ENCODE assay signal across 8 cellular contexts in the genomic region with DNA sequence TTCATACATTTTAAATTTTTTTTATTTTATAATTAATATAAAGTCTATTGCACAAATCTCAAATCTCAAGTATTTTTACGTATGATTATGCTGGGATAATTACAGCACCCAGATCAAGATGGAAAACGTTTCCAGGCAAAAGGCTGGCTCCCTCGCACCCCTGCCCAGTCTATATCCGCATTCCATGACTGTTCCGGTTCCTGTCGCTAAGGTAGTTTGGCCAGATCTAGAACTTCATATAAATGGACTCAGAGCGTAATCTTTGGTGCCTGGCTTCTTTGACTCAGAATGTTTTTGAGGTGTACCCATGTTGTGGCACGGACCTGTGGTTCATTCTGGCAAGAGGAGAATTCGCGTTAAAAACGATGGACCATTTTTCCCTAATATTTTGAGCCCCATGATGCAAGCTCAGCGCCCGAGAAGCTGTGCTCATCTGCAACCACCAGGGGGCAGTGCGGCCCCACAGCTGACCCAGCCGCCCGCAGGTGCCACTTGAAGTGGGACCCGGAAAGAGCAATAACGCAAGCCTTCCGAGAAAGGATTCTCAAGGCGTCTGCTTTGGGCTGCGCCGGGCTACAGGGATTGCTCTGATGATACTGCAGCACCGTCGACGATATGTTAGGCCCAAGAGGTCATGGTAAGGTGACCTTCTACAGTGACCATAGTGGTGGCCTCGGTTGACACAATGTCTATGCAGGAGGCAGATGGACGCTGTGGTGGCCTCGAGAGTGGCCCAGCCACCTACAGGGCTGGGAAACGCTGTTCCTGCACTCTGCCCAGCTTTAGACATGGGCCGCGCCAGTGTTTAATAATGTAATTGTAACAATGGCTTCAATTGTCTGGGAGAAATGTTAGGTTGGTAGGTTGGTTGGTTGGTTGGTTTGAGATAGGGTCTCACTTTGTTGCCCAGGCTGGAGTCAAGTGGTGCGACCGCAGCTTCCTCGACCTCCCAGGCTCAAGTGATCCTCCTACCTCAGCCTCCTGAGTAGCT.
A peak's percentile ranks its signal among the peaks of the same experiment; 100 is the strongest.
DNase-seq lines count a peak whose midpoint lies in the region; ATAC-seq and TF ChIP-seq lines count a peak whose summit lies in the region.

No MANE protein-coding gene starts in this region.

- H3K9me3 Mint-ChIP-seq in CD14-positive monocyte, result no peaks in the 10 kb centered on the region

- no peaks in the 10 kb centered on the region for H3K9me3 ChIP-seq in HAP-1

- intact Hi-C loops in CD14-positive monocyte (cut with micrococcal nuclease), result no loop called here

- no peaks in the 10 kb centered on the region for H3K36me3 Mint-ChIP-seq in CD14-positive monocyte

- H3K4me1 ChIP-seq in HAP-1, result peaks cover 3% of the 10 kb centered on the region

- ATAC-seq in GM19395 (IDR thresholded peaks at IDR 0.05; ENCODE audit: unreplicated experiment), result no peak

- no peak overlapping the region for H3K4me3 ChIP-seq in HAP-1

- in situ Hi-C loops in HAP-1 (cut with MboI; ENCODE audit: low sequenced_read_pairs), result loop anchor here (5.0 kb wide), 1 partner anchor 196 kb away; no protein-coding TSS in a partner anchor

- H3K4me1 Mint-ChIP-seq in CD14-positive monocyte, result peaks cover 7% of the 10 kb centered on the region

- DNase-seq in CD14-positive monocyte (ENCODE audit: low spot score), result peak; percentile 64
- DNase-seq in HAP-1 (ENCODE audit: low spot score in 2 of 2), result peak; percentile 57 to 88
- peak; percentile 55 for DNase-seq in NCI-H460 (ENCODE audit: extremely low read depth, low read depth)
- peak; percentile 66 to 71 for DNase-seq in activated CD4-positive, alpha-beta T cell treated with anti-CD3 and anti-CD28 coated beads, Interleukin-2, amount 50 U/mL, for 4 hours
- DNase-seq in dermis microvascular lymphatic vessel endothelial cell (ENCODE audit: low read depth in 2 of 2), result peak; percentile 18 to 52
- DNase-seq in medulla oblongata (ENCODE audit: extremely low spot score), result peak; percentile 55
- peak; percentile 35 for DNase-seq in stimulated activated CD8-positive, alpha-beta memory T cell treated with anti-CD3 and anti-CD28 coated beads, Interleukin-12 subunit alpha, Interleukin-12 subunit beta, amount 100 ng/mL, for 24 hours (ENCODE audit: extremely low read depth)

- no peaks in the 10 kb centered on the region for H3K27me3 ChIP-seq in HAP-1 (ENCODE audit: low read depth)

- no peak overlapping the region for H3K4me3 Mint-ChIP-seq in CD14-positive monocyte

- H3K27me3 Mint-ChIP-seq in CD14-positive monocyte (ENCODE audit: low read depth in 3 of 3), result peaks cover 2 to 7% (median 4%) of the 10 kb centered on the region in 3 donors

- no peaks in the 10 kb centered on the region for H3K36me3 ChIP-seq in HAP-1 (replicated peaks)

- H3K27ac Mint-ChIP-seq in CD14-positive monocyte, result no peak overlapping the region

- TF ChIP-seq CTCF in CD14-positive monocyte (IDR thresholded peaks at IDR 0.05), result peak; percentile 98
